9 cellular contexts compared by ENCODE assay signal in genomic region chr2:202064206-202064880, GRCh38. TPM values are rescaled to one million over a fixed set of nuclear protein-coding genes. Genes with fewer than 3 reads are reported as not detected.
A peak's percentile ranks its signal among the peaks of the same experiment; 100 is the strongest.
DNase-seq lines count a peak whose midpoint lies in the region; ATAC-seq and TF ChIP-seq lines count a peak whose summit lies in the region.
"Had no signal": no experiment of that assay in that cellular context is flagged by ENCODE, and none has a peak within 500 bp of the region (broad histone marks: within the 10 kb centered on the region; RNA-seq: fewer than 3 reads in every experiment).

No MANE protein-coding gene starts in this region.

- intact Hi-C loops in vagina (cut with DNase I) = no loop called here

- DNase-seq in stimulated activated CD4-positive, alpha-beta T cell treated with anti-CD3 and anti-CD28 coated beads, Interleukin-1b, Interleukin-23, amount 100 ng/mL, for 48 hours = peak; percentile 3
- DNase-seq in stimulated activated CD4-positive, alpha-beta T cell treated with anti-CD3 and anti-CD28 coated beads, Interleukin-12 subunit alpha, Interleukin-12 subunit beta, amount 100 ng/mL, for 4 hours = no peak
- DNase-seq in brain pericyte (ENCODE audit: low read depth, low spot score) (peak; percentile 25), left kidney (ENCODE audit: low read depth, low spot score) (peak; percentile 54), vagina (ENCODE audit: extremely low spot score in 2 of 2) (no peak), D341Med (ENCODE audit: low spot score) (no peak)

- H3K27ac ChIP-seq in vagina = peak overlapping the region; percentile 48

- no peaks in the 10 kb centered on the region for H3K27me3 ChIP-seq in vagina

- ATAC-seq in HG02798 (IDR thresholded peaks at IDR 0.05; ENCODE audit: poor library complexity, unreplicated experiment) = no peak
- no peak for ATAC-seq in HG03520 (IDR thresholded peaks at IDR 0.05; ENCODE audit: unreplicated experiment)

- H3K9me3 ChIP-seq in vagina = no peaks in the 10 kb centered on the region

- no peaks in the 10 kb centered on the region for H3K36me3 ChIP-seq in vagina

- peaks cover 16% of the 10 kb centered on the region for H3K4me1 ChIP-seq in vagina

- no peak for TF ChIP-seq POLR2A in vagina (IDR thresholded peaks at IDR 0.05)

- no peak for TF ChIP-seq CTCF in vagina (IDR thresholded peaks at IDR 0.05)

- H3K4me3 ChIP-seq in vagina = no peak overlapping the region

RNA-seq across cellular contexts. Expression of gene KIAA2012, which starts 8.7 kb away (rescaled TPM):
- not detected for total RNA-seq in vagina
- total RNA-seq: subcutaneous adipose tissue had no signal

RNA-seq across cellular contexts. Expression of gene FZD7, which starts 30.7 kb away (rescaled TPM):
- 37.1 TPM for total RNA-seq in vagina

Comparison
In these comparisons a context has a peak if more than half of its experiments do, and no peak if none do; other contexts are left out.
1. DNase-seq: peak in stimulated activated CD4-positive, alpha-beta T cell treated with anti-CD3 and anti-CD28 coated beads, Interleukin-1b, Interleukin-23, amount 100 ng/mL, for 48 hours (single experiment), brain pericyte (single experiment) and left kidney (single experiment); none in stimulated activated CD4-positive, alpha-beta T cell treated with anti-CD3 and anti-CD28 coated beads, Interleukin-12 subunit alpha, Interleukin-12 subunit beta, amount 100 ng/mL, for 4 hours (single experiment), vagina (0 of 2) and D341Med (single experiment).